ENCODE assay signal across 12 cellular contexts in the genomic region with DNA sequence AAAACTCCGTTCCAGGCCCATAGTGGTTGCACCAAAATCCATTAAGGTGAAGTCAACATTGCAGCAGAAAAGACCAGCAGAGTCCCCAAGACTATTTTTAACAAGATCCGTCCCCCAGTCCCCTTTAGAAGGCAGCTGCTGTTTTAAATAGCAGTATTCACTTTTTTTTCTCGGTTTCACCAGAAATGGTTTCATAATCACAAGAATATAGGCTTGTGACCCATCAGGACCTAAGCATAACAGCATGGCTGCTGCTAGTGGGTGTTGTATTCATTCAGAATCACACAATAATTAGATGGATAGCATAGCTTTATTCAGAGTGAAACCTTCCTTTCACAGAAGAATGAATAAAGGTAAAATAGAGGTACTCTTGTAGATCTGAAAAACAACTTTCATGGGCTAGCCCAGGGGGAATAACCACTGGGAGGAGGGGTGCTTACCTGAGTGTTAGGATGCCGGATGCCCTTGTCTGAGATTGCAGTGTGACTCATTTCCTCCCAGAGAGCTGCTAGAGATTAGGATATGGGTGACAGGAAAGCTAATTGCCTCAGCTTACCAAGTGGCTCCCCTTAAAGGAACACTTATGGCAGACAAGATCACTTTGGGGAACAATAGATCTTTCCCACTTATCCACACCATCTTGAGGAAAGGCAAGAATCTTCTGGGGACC. TPM values are rescaled to one million over a fixed set of nuclear protein-coding genes. Genes with fewer than 3 reads are reported as not detected.
A peak's percentile ranks its signal among the peaks of the same experiment; 100 is the strongest.
DNase-seq lines count a peak whose midpoint lies in the region; ATAC-seq and TF ChIP-seq lines count a peak whose summit lies in the region.
"Had no signal": no experiment of that assay in that cellular context is flagged by ENCODE, and none has a peak within 500 bp of the region (broad histone marks: within the 10 kb centered on the region; RNA-seq: fewer than 3 reads in every experiment).

No MANE protein-coding gene starts in this region.

- H3K9me3 ChIP-seq in left ventricle myocardium inferior (replicated peaks), result peaks cover 32% of the 10 kb centered on the region
- H3K9me3 ChIP-seq: HAP-1, sigmoid colon had no signal

- H3K36me3 ChIP-seq in left ventricle myocardium inferior, result no peaks in the 10 kb centered on the region
- H3K36me3 ChIP-seq: HAP-1, sigmoid colon had no signal

- H3K27ac ChIP-seq in left ventricle myocardium inferior (replicated peaks), result no peak overlapping the region
- H3K27ac ChIP-seq: sigmoid colon had no signal

- no peak for TF ChIP-seq CTCF in left ventricle myocardium inferior (IDR thresholded peaks at IDR 0.05; ENCODE audit: borderline replicate concordance)

- H3K4me1 ChIP-seq in left ventricle myocardium inferior, result no peaks in the 10 kb centered on the region
- H3K4me1 ChIP-seq: HAP-1, sigmoid colon had no signal

- peak; percentile 42 for DNase-seq in islet precursor cell
- DNase-seq in left ventricle myocardium inferior, result no peak
- no peak for DNase-seq in cerebellar nuclear complex (lab: John Stamatoyannopoulos, UW)
- DNase-seq in pons (ENCODE audit: low spot score), result no peak
- DNase-seq: DMS79 treated with DMSO at 0.1 percent for 48 hours, midbrain, sigmoid colon had no signal

- H3K27me3 ChIP-seq in left ventricle myocardium inferior (ENCODE audit: low read depth), result no peaks in the 10 kb centered on the region
- H3K27me3 ChIP-seq: sigmoid colon had no signal

- H3K4me3 ChIP-seq in left ventricle myocardium inferior, result no peak overlapping the region
- H3K4me3 ChIP-seq: HAP-1, sigmoid colon had no signal

- intact Hi-C loops in left ventricle myocardium inferior (cut with micrococcal nuclease), result no loop called here

- ATAC-seq in GM18870 (IDR thresholded peaks at IDR 0.05; ENCODE audit: unreplicated experiment) (peak; percentile 90), GM21526 (IDR thresholded peaks at IDR 0.05; ENCODE audit: low FRiP score, unreplicated experiment) (peak; percentile 98), HG03196 (IDR thresholded peaks at IDR 0.05; ENCODE audit: unreplicated experiment) (peak; percentile 88)

RNA-seq across cellular contexts. Expression of gene ACKR1, which starts 35.0 kb away (rescaled TPM):
- total RNA-seq in left ventricle myocardium inferior, result 10.9 TPM
- total RNA-seq: activated naive CD4-positive, alpha-beta T cell treated with anti-CD3 and anti-CD28 coated beads, Interleukin-2, amount 50 U/mL, for 72 hours had no signal
